In genomic region chr4:25345880-25346279, GRCh38 we compare ENCODE assay signal across 1 cellular context.
TF ChIP-seq lines count a peak whose summit lies in the region.

No MANE protein-coding gene starts in this region.

TF ChIP-seq in WTC11, 78 proteins besides CTCF, POLR2A, EP300 and RAD21:
- TF ChIP-seq CBFB (CRISPR knock-in tag; IDR thresholded peaks at IDR 0.05; ENCODE audit: low read depth) (no peak), ARID4B (CRISPR knock-in tag; IDR thresholded peaks at IDR 0.05; ENCODE audit: borderline replicate concordance) (no peak), TEAD4 (CRISPR knock-in tag; IDR thresholded peaks at IDR 0.05) (no peak), STAT6 (CRISPR knock-in tag; conservative IDR thresholded peaks at IDR 0.05; ENCODE audit: low read depth) (no peak), TP53 (CRISPR knock-in tag; IDR thresholded peaks at IDR 0.05) (no peak), TCF7 (CRISPR knock-in tag; IDR thresholded peaks at IDR 0.05; ENCODE audit: low read depth) (no peak), NFE2L1 (CRISPR knock-in tag; IDR thresholded peaks at IDR 0.05) (no peak), NR3C1 (CRISPR knock-in tag; conservative IDR thresholded peaks at IDR 0.05; ENCODE audit: low read depth) (no peak), ETV6 (CRISPR knock-in tag; IDR thresholded peaks at IDR 0.05) (no peak), FOXP4 (CRISPR knock-in tag; IDR thresholded peaks at IDR 0.05) (no peak), ZNF512 (CRISPR knock-in tag; IDR thresholded peaks at IDR 0.05; ENCODE audit: borderline replicate concordance) (no peak), FOXP1 (CRISPR knock-in tag; IDR thresholded peaks at IDR 0.05; ENCODE audit: borderline replicate concordance) (no peak), ATF2 (CRISPR knock-in tag; IDR thresholded peaks at IDR 0.05; ENCODE audit: borderline replicate concordance, low read depth) (no peak), CDX4 (CRISPR knock-in tag; IDR thresholded peaks at IDR 0.05; ENCODE audit: borderline replicate concordance) (no peak), ATF1 (CRISPR knock-in tag; IDR thresholded peaks at IDR 0.05) (no peak), EMX1 (CRISPR knock-in tag; IDR thresholded peaks at IDR 0.05) (no peak)
